ENCODE assay signal across 1 cellular context in the genomic region with DNA sequence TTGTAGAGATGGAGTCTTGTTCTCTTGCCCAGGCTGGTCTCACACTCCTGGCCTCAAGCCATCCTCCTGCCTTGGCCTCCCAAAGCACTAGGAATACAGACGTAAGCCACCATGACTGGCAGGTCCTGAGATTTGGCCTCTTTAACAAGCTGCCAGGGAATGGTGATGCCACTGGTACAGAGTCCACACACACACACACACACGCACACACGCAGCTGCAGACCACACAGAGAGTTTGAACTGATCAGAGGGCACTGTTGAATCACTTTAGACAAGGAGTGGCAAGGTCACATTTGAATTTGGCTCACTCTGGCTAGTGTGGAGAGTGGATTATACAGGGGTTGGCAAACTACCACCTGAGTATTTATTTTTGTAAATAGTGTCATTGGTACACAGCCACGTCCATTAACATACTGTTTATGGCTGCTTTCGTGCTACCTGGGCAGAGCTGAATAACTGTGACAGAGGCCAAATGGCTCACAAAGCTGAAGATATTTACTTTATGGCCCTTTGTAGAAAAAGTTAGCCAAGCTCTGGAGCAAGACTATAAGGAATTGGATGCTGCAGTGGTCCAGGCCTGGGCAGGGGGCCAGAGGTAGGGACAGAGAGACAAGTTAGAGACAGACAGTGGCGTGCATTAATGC.
TF ChIP-seq lines count a peak whose summit lies in the region.

No MANE protein-coding gene starts in this region.

TF ChIP-seq in HepG2, 621 proteins besides CTCF, POLR2A, EP300 and RAD21 (continued from another document and continues in another):
- TF ChIP-seq, protein P1, sequence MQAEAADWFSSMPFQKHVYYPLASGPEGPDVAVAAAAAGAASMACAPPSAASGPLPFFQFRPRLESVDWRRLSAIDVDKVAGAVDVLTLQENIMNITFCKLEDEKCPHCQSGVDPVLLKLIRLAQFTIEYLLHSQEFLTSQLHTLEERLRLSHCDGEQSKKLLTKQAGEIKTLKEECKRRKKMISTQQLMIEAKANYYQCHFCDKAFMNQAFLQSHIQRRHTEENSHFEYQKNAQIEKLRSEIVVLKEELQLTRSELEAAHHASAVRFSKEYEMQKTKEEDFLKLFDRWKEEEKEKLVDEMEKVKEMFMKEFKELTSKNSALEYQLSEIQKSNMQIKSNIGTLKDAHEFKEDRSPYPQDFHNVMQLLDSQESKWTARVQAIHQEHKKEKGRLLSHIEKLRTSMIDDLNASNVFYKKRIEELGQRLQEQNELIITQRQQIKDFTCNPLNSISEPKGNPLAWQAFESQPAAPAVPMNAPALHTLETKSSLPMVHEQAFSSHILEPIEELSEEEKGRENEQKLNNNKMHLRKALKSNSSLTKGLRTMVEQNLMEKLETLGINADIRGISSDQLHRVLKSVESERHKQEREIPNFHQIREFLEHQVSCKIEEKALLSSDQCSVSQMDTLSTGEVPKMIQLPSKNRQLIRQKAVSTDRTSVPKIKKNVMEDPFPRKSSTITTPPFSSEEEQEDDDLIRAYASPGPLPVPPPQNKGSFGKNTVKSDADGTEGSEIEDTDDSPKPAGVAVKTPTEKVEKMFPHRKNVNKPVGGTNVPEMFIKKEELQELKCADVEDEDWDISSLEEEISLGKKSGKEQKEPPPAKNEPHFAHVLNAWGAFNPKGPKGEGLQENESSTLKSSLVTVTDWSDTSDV (CRISPR knock-in tag; IDR thresholded peaks at IDR 0.05): no peak
- TF ChIP-seq ZFP82 (CRISPR knock-in tag; IDR thresholded peaks at IDR 0.05; ENCODE audit: borderline replicate concordance) (no peak), ZNF549 (CRISPR knock-in tag; IDR thresholded peaks at IDR 0.05) (no peak), FOXK2 (IDR thresholded peaks at IDR 0.05) (no peak), KLF13 (CRISPR knock-in tag; IDR thresholded peaks at IDR 0.05) (no peak), ZNF761 (CRISPR knock-in tag; conservative IDR thresholded peaks at IDR 0.05) (no peak), TEAD2 (CRISPR knock-in tag; IDR thresholded peaks at IDR 0.05) (no peak), ATF1 (CRISPR knock-in tag; IDR thresholded peaks at IDR 0.05) (no peak; the same call in 1 of the 2 replicates), NRL (CRISPR knock-in tag; IDR thresholded peaks at IDR 0.05; ENCODE audit: borderline replicate concordance) (no peak), ZSCAN21 (CRISPR knock-in tag; IDR thresholded peaks at IDR 0.05; ENCODE audit: borderline replicate concordance) (no peak), NFIB (CRISPR knock-in tag; IDR thresholded peaks at IDR 0.05; ENCODE audit: borderline replicate concordance) (no peak), MED8 (CRISPR knock-in tag; IDR thresholded peaks at IDR 0.05; ENCODE audit: insufficient replicate concordance) (no peak), BRCA1 (CRISPR knock-in tag; IDR thresholded peaks at IDR 0.05) (no peak), MZF1 (CRISPR knock-in tag; IDR thresholded peaks at IDR 0.05; ENCODE audit: borderline replicate concordance) (no peak), MBD4 (IDR thresholded peaks at IDR 0.05; ENCODE audit: borderline replicate concordance, low read length) (no peak), PCBP2 (optimal IDR thresholded peaks at IDR 0.05; ENCODE audit: low read depth, low read length, poor library complexity, severe bottlenecking) (no peak), JUND (CRISPR knock-in tag; IDR thresholded peaks at IDR 0.05) (peak; percentile 57), ATAD3A (CRISPR knock-in tag; IDR thresholded peaks at IDR 0.05) (no peak), ZNF34 (CRISPR knock-in tag; IDR thresholded peaks at IDR 0.05; ENCODE audit: borderline replicate concordance) (no peak), ZNF850 (CRISPR knock-in tag; conservative IDR thresholded peaks at IDR 0.05) (no peak), NR3C1 (CRISPR knock-in tag; IDR thresholded peaks at IDR 0.05) (no peak), ZNF781 (CRISPR knock-in tag; IDR thresholded peaks at IDR 0.05; ENCODE audit: borderline replicate concordance, not compliant biosample characterization) (no peak), SALL1 (CRISPR knock-in tag; IDR thresholded peaks at IDR 0.05) (peak; percentile 84), ZMYM4 (CRISPR knock-in tag; IDR thresholded peaks at IDR 0.05) (no peak), PRPF4 (IDR thresholded peaks at IDR 0.05; ENCODE audit: low read depth, low read length, poor library complexity, severe bottlenecking) (no peak), AHR (CRISPR knock-in tag; IDR thresholded peaks at IDR 0.05) (no peak), ZNF253 (CRISPR knock-in tag; IDR thresholded peaks at IDR 0.05; ENCODE audit: borderline replicate concordance) (no peak), KMT2B (CRISPR knock-in tag; IDR thresholded peaks at IDR 0.05) (no peak), KLF9 (CRISPR knock-in tag; IDR thresholded peaks at IDR 0.05; ENCODE audit: low read depth) (no peak), ZNF33B (CRISPR knock-in tag; IDR thresholded peaks at IDR 0.05) (no peak), PAX8 (CRISPR knock-in tag; IDR thresholded peaks at IDR 0.05; ENCODE audit: borderline replicate concordance) (no peak), ESRRA (CRISPR knock-in tag; IDR thresholded peaks at IDR 0.05; ENCODE audit: low read depth) (peak; percentile 96), HMG20A (CRISPR knock-in tag; IDR thresholded peaks at IDR 0.05; ENCODE audit: borderline replicate concordance) (no peak), MED13 (CRISPR knock-in tag; IDR thresholded peaks at IDR 0.05) (no peak), JUN (CRISPR knock-in tag; IDR thresholded peaks at IDR 0.05) (peak; percentile 58), CREM (IDR thresholded peaks at IDR 0.05) (peak; percentile 36; the same call in 1 of the 2 replicates), CREM (CRISPR knock-in tag; IDR thresholded peaks at IDR 0.05) (no peak), TBL1XR1 (IDR thresholded peaks at IDR 0.05; ENCODE audit: borderline replicate concordance, low read length, partially characterized antibody) (peak; percentile 39), DPF2 (CRISPR knock-in tag; IDR thresholded peaks at IDR 0.05; ENCODE audit: borderline replicate concordance, low read depth) (peak; percentile 76), ELF3 (CRISPR knock-in tag; IDR thresholded peaks at IDR 0.05) (no peak), ZNF232 (CRISPR knock-in tag; IDR thresholded peaks at IDR 0.05; ENCODE audit: borderline replicate concordance) (no peak), ZNF569 (CRISPR knock-in tag; IDR thresholded peaks at IDR 0.05; ENCODE audit: borderline replicate concordance) (no peak)
- TF ChIP-seq, protein P2, sequence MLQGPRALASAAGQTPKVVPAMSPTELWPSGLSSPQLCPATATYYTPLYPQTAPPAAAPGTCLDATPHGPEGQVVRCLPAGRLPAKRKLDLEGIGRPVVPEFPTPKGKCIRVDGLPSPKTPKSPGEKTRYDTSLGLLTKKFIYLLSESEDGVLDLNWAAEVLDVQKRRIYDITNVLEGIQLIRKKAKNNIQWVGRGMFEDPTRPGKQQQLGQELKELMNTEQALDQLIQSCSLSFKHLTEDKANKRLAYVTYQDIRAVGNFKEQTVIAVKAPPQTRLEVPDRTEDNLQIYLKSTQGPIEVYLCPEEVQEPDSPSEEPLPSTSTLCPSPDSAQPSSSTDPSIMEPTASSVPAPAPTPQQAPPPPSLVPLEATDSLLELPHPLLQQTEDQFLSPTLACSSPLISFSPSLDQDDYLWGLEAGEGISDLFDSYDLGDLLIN (CRISPR knock-in tag; IDR thresholded peaks at IDR 0.05; ENCODE audit: borderline replicate concordance): no peak
- TF ChIP-seq, protein P3, sequence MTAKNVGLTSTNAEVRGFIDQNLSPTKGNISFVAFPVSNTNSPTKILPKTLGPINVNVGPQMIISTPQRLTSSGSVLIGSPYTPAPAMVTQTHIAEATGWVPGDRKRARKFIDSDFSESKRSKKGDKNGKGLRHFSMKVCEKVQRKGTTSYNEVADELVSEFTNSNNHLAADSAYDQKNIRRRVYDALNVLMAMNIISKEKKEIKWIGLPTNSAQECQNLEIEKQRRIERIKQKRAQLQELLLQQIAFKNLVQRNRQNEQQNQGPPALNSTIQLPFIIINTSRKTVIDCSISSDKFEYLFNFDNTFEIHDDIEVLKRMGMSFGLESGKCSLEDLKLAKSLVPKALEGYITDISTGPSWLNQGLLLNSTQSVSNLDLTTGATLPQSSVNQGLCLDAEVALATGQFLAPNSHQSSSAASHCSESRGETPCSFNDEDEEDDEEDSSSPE (CRISPR knock-in tag; IDR thresholded peaks at IDR 0.05): no peak
- TF ChIP-seq, protein P4, sequence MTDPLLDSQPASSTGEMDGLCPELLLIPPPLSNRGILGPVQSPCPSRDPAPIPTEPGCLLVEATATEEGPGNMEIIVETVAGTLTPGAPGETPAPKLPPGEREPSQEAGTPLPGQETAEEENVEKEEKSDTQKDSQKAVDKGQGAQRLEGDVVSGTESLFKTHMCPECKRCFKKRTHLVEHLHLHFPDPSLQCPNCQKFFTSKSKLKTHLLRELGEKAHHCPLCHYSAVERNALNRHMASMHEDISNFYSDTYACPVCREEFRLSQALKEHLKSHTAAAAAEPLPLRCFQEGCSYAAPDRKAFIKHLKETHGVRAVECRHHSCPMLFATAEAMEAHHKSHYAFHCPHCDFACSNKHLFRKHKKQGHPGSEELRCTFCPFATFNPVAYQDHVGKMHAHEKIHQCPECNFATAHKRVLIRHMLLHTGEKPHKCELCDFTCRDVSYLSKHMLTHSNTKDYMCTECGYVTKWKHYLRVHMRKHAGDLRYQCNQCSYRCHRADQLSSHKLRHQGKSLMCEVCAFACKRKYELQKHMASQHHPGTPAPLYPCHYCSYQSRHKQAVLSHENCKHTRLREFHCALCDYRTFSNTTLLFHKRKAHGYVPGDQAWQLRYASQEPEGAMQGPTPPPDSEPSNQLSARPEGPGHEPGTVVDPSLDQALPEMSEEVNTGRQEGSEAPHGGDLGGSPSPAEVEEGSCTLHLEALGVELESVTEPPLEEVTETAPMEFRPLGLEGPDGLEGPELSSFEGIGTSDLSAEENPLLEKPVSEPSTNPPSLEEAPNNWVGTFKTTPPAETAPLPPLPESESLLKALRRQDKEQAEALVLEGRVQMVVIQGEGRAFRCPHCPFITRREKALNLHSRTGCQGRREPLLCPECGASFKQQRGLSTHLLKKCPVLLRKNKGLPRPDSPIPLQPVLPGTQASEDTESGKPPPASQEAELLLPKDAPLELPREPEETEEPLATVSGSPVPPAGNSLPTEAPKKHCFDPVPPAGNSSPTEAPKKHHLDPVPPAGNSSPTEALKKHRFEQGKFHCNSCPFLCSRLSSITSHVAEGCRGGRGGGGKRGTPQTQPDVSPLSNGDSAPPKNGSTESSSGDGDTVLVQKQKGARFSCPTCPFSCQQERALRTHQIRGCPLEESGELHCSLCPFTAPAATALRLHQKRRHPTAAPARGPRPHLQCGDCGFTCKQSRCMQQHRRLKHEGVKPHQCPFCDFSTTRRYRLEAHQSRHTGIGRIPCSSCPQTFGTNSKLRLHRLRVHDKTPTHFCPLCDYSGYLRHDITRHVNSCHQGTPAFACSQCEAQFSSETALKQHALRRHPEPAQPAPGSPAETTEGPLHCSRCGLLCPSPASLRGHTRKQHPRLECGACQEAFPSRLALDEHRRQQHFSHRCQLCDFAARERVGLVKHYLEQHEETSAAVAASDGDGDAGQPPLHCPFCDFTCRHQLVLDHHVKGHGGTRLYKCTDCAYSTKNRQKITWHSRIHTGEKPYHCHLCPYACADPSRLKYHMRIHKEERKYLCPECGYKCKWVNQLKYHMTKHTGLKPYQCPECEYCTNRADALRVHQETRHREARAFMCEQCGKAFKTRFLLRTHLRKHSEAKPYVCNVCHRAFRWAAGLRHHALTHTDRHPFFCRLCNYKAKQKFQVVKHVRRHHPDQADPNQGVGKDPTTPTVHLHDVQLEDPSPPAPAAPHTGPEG (CRISPR knock-in tag; IDR thresholded peaks at IDR 0.05): no peak
- TF ChIP-seq, protein P5, sequence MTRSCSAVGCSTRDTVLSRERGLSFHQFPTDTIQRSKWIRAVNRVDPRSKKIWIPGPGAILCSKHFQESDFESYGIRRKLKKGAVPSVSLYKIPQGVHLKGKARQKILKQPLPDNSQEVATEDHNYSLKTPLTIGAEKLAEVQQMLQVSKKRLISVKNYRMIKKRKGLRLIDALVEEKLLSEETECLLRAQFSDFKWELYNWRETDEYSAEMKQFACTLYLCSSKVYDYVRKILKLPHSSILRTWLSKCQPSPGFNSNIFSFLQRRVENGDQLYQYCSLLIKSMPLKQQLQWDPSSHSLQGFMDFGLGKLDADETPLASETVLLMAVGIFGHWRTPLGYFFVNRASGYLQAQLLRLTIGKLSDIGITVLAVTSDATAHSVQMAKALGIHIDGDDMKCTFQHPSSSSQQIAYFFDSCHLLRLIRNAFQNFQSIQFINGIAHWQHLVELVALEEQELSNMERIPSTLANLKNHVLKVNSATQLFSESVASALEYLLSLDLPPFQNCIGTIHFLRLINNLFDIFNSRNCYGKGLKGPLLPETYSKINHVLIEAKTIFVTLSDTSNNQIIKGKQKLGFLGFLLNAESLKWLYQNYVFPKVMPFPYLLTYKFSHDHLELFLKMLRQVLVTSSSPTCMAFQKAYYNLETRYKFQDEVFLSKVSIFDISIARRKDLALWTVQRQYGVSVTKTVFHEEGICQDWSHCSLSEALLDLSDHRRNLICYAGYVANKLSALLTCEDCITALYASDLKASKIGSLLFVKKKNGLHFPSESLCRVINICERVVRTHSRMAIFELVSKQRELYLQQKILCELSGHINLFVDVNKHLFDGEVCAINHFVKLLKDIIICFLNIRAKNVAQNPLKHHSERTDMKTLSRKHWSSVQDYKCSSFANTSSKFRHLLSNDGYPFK (CRISPR knock-in tag; IDR thresholded peaks at IDR 0.05; ENCODE audit: borderline replicate concordance): no peak
- TF ChIP-seq, protein P6, sequence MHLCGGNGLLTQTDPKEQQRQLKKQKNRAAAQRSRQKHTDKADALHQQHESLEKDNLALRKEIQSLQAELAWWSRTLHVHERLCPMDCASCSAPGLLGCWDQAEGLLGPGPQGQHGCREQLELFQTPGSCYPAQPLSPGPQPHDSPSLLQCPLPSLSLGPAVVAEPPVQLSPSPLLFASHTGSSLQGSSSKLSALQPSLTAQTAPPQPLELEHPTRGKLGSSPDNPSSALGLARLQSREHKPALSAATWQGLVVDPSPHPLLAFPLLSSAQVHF (CRISPR knock-in tag; IDR thresholded peaks at IDR 0.05): no peak
- TF ChIP-seq, protein P7, sequence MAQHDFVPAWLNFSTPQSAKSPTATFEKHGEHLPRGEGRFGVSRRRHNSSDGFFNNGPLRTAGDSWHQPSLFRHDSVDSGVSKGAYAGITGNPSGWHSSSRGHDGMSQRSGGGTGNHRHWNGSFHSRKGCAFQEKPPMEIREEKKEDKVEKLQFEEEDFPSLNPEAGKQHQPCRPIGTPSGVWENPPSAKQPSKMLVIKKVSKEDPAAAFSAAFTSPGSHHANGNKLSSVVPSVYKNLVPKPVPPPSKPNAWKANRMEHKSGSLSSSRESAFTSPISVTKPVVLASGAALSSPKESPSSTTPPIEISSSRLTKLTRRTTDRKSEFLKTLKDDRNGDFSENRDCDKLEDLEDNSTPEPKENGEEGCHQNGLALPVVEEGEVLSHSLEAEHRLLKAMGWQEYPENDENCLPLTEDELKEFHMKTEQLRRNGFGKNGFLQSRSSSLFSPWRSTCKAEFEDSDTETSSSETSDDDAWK (CRISPR knock-in tag; IDR thresholded peaks at IDR 0.05): no peak
- TF ChIP-seq, protein P8, sequence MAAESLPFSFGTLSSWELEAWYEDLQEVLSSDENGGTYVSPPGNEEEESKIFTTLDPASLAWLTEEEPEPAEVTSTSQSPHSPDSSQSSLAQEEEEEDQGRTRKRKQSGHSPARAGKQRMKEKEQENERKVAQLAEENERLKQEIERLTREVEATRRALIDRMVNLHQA (CRISPR knock-in tag; IDR thresholded peaks at IDR 0.05): no peak
- TF ChIP-seq, protein P9, sequence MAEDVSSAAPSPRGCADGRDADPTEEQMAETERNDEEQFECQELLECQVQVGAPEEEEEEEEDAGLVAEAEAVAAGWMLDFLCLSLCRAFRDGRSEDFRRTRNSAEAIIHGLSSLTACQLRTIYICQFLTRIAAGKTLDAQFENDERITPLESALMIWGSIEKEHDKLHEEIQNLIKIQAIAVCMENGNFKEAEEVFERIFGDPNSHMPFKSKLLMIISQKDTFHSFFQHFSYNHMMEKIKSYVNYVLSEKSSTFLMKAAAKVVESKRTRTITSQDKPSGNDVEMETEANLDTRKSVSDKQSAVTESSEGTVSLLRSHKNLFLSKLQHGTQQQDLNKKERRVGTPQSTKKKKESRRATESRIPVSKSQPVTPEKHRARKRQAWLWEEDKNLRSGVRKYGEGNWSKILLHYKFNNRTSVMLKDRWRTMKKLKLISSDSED (CRISPR knock-in tag; IDR thresholded peaks at IDR 0.05): no peak
